In genomic region chr11:63769044-63769718, GRCh38 we compare ENCODE assay signal across 1 cellular context.
A peak's percentile ranks its signal among the peaks of the same experiment; 100 is the strongest.
TF ChIP-seq lines count a peak whose summit lies in the region.

No MANE protein-coding gene starts in this region.

TF ChIP-seq in H1, 55 proteins besides CTCF, POLR2A, EP300 and RAD21 (continued from another document):
- TF ChIP-seq BRCA1 (IDR thresholded peaks at IDR 0.05; ENCODE audit: low read depth, low read length) (no peak), KDM1A (IDR thresholded peaks at IDR 0.05; ENCODE audit: borderline replicate concordance, low read length) (no peak), PHF8 (conservative IDR thresholded peaks at IDR 0.05; ENCODE audit: low read depth, low read length) (peak; percentile 24; the same call in 1 of the 2 replicates), SIX5 (IDR thresholded peaks at IDR 0.05; ENCODE audit: low read depth, low read length) (no peak), JUN (IDR thresholded peaks at IDR 0.05; ENCODE audit: low read depth, low read length) (no peak), MAX (IDR thresholded peaks at IDR 0.05) (no peak; the same call in 1 of the 2 replicates), EZH2 (IDR thresholded peaks at IDR 0.05; ENCODE audit: low read depth, low read length, severe bottlenecking) (peak; percentile 28), SAP30 (IDR thresholded peaks at IDR 0.05; ENCODE audit: insufficient read depth, insufficient replicate concordance, low read length) (no peak), KDM5A (IDR thresholded peaks at IDR 0.05; ENCODE audit: low read length) (no peak), RNF2 (IDR thresholded peaks at IDR 0.05; ENCODE audit: borderline replicate concordance, low read depth, low read length, missing control alignments, poor library complexity, severe bottlenecking) (no peak), SIRT6 (IDR thresholded peaks at IDR 0.05; ENCODE audit: low read length) (no peak), JUND (IDR thresholded peaks at IDR 0.05; ENCODE audit: low read length) (no peak), SP4 (IDR thresholded peaks at IDR 0.05; ENCODE audit: low read length) (no peak), SRF (IDR thresholded peaks at IDR 0.05; ENCODE audit: low read depth, low read length) (no peak), RXRA (IDR thresholded peaks at IDR 0.05; ENCODE audit: insufficient read depth, low read depth, low read length) (no peak), CHD2 (IDR thresholded peaks at IDR 0.05; ENCODE audit: low read length) (no peak), SIN3A (conservative IDR thresholded peaks at IDR 0.05 in 1 of 2, IDR thresholded peaks at IDR 0.05 in 1 of 2; ENCODE audit: low read depth in 1 of 2, low read length in 2 of 2) (no peak; a peak in 1 of 4 replicates), TCF12 (IDR thresholded peaks at IDR 0.05; ENCODE audit: low read depth, low read length) (no peak), GABPA (IDR thresholded peaks at IDR 0.05; ENCODE audit: borderline replicate concordance, insufficient read depth, low read length) (peak; percentile 18; the same call in 1 of the 2 replicates), TAF1 (IDR thresholded peaks at IDR 0.05; ENCODE audit: low read depth, low read length) (no peak), FOSL1 (IDR thresholded peaks at IDR 0.05; ENCODE audit: insufficient read depth, low read depth, low read length) (no peak), POLR2AphosphoS5 (IDR thresholded peaks at IDR 0.05; ENCODE audit: low read depth, low read length) (no peak), CTBP2 (IDR thresholded peaks at IDR 0.05; ENCODE audit: borderline replicate concordance, insufficient read depth, insufficient read length, low read length) (no peak), KDM4A (IDR thresholded peaks at IDR 0.05; ENCODE audit: low read depth, low read length, severe bottlenecking) (peak; percentile 55)
TF ChIP-seq in H1: peak in this region for 5.
